28 cellular contexts compared by ENCODE assay signal in the genomic region with DNA sequence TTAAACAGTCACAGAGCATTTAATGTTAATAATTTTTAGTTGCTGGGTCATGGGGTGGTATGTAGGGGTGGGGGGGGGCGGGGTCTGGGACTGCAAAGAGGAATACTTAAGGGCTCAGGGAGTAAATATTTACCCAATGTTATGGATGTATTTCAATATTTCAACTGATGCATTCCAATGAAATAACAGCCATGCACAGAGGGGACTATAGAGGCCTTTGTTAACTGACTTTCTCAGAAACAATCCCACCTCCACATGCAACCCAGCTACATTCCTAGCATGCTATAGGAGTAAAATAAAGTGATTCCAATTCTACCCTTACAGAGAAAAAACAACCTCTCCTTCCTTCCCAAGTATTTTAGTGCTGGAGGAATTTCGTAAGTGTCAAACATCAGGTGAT. TPM values are rescaled to one million over a fixed set of nuclear protein-coding genes. Genes with fewer than 3 reads are reported as not detected.
DNase-seq lines count a peak whose midpoint lies in the region; ATAC-seq and TF ChIP-seq lines count a peak whose summit lies in the region.
"Had no signal": no experiment of that assay in that cellular context is flagged by ENCODE, and none has a peak within 500 bp of the region (broad histone marks: within the 10 kb centered on the region; RNA-seq: fewer than 3 reads in every experiment).

No MANE protein-coding gene starts in this region.

- no CpG with 5 or more reads among the region's 2 CpGs for WGBS in mesenchymal stem cell

- no peak overlapping the region for H2BK15ac ChIP-seq in mesenchymal stem cell (ENCODE audit: low read depth, poor library complexity, severe bottlenecking)

- H3K4me3 ChIP-seq in GM23338 (no peak overlapping the region), mesenchymal stem cell (ENCODE audit: insufficient read depth in 1 of 2, low read depth in 1 of 2, low read length in 2 of 2) (no peak overlapping the region)
- H3K4me3 ChIP-seq: A549, GM12878 had no signal

- H3K23ac ChIP-seq in mesenchymal stem cell (ENCODE audit: low read length in 2 of 2) = no peak overlapping the region

- no peaks in the 10 kb centered on the region; the same call in 1 of the 2 replicates for H3K9me2 ChIP-seq in GM23338 (ENCODE audit: insufficient read depth)

- no peak overlapping the region for H3K9ac ChIP-seq in mesenchymal stem cell (ENCODE audit: low read length)

- H3K27ac ChIP-seq in GM23338 (ENCODE audit: low read depth) = no peak overlapping the region
- H3K27ac ChIP-seq in mesenchymal stem cell (ENCODE audit: low read length, poor library complexity, severe bottlenecking) = peak overlapping the region; percentile 35
- H3K27ac ChIP-seq: A549, RWPE1 had no signal

- no peak overlapping the region for H3K4ac ChIP-seq in mesenchymal stem cell (ENCODE audit: low read depth in 1 of 2, low read length in 2 of 2)

- H3K4me3 Mint-ChIP-seq in GM23338 = no peak overlapping the region
- no peak overlapping the region for H3K4me3 Mint-ChIP-seq in WTC11
- no peak overlapping the region for H3K4me3 Mint-ChIP-seq in progenitor cell of endocrine pancreas (ENCODE audit: low read depth)
- H3K4me3 Mint-ChIP-seq: CD4-positive, alpha-beta memory T cell had no signal

- H3F3A ChIP-seq in GM23338 (replicated peaks; ENCODE audit: low read depth) = no peaks in the 10 kb centered on the region

- no peak for TF ChIP-seq CTCF in GM23338 (conservative IDR thresholded peaks at IDR 0.05; ENCODE audit: low read depth in 2 of 2)
- TF ChIP-seq CTCF in WTC11 (IDR thresholded peaks at IDR 0.05) = no peak
- TF ChIP-seq CTCF in progenitor cell of endocrine pancreas (IDR thresholded peaks at IDR 0.05; ENCODE audit: unreplicated experiment) = no peak

- no peaks in the 10 kb centered on the region for H4K20me1 ChIP-seq in GM23338 (replicated peaks; ENCODE audit: insufficient read depth)

- no peaks in the 10 kb centered on the region for H3K9me3 ChIP-seq in mesenchymal stem cell (ENCODE audit: control insufficient read depth, low read length)
- H3K9me3 ChIP-seq: A549, Caco-2 had no signal

- no peak overlapping the region for H3K14ac ChIP-seq in mesenchymal stem cell (ENCODE audit: low read length in 2 of 2)

- H3K27me3 ChIP-seq in GM23338 (ENCODE audit: insufficient read depth) (no peaks in the 10 kb centered on the region), mesenchymal stem cell (ENCODE audit: control insufficient read depth in 1 of 2, insufficient read depth in 1 of 2, low read length in 2 of 2) (no peaks in the 10 kb centered on the region)

- H3K79me1 ChIP-seq in mesenchymal stem cell (replicated peaks; ENCODE audit: low read length, poor library complexity, severe bottlenecking) = peaks cover 6% of the 10 kb centered on the region

- H3K79me2 ChIP-seq in GM23338 (replicated peaks; ENCODE audit: insufficient read depth) = no peaks in the 10 kb centered on the region

- no peak overlapping the region for H4K8ac ChIP-seq in mesenchymal stem cell (ENCODE audit: low read length)

- H2AFZ ChIP-seq in GM23338 = no peak overlapping the region
- H2AFZ ChIP-seq in mesenchymal stem cell (ENCODE audit: low read depth, low read length) = no peak overlapping the region

- CTCF ChIA-PET in WTC11 (lab: Charles Lee) = no interaction called here

- H2AK5ac ChIP-seq in mesenchymal stem cell (ENCODE audit: low read length, severe bottlenecking) = no peak overlapping the region

- H3K36me3 ChIP-seq in GM23338 (ENCODE audit: insufficient read depth) = no peaks in the 10 kb centered on the region
- peaks cover 10 to 82% of the 10 kb centered on the region in 2 experiments for H3K36me3 ChIP-seq in mesenchymal stem cell (ENCODE audit: control insufficient read depth in 1 of 2, insufficient read depth in 2 of 2, low read depth in 1 of 2, low read length in 2 of 2)

- H2BK5ac ChIP-seq in mesenchymal stem cell (ENCODE audit: low read depth, low read length, poor library complexity, severe bottlenecking) = no peak overlapping the region

- DNase-seq in GM23338 (ENCODE audit: low spot score) = peak; percentile 29
- no peak for DNase-seq in WTC11 (ENCODE audit: low spot score)
- no peak for DNase-seq in mesenchymal stem cell
- no peak for DNase-seq in progenitor cell of endocrine pancreas (ENCODE audit: low spot score, unreplicated experiment)
- no peak for DNase-seq in germinal center (ENCODE audit: low spot score)
- DNase-seq in NCI-H2107 treated with DMSO at 0.1 percent for 48 hours (lab: John Stamatoyannopoulos, UW; ENCODE audit: unreplicated experiment) = no peak
- DNase-seq: C1 segment of cervical spinal cord; Caco-2; CD4-positive, alpha-beta memory T cell; DMS 273 treated with DMSO at 0.1 percent for 48 hours; DMS79; EL; GDM1; GOT3; HCEC 1CT; KBM-7; MV-4-11; NCI-H1105 treated with DMSO at 0.1 percent for 48 hours; NCI-H1694; NCI-H2029 treated with DMSO at 0.1 percent for 48 hours; NCI-H226; NCI-H510A; NCI-H69; SHP77 had no signal

- POLR2A ChIA-PET in WTC11 (lab: Charles Lee) = no interaction called here

- no peak overlapping the region for H3K4me2 ChIP-seq in GM23338
- H3K4me2 ChIP-seq in mesenchymal stem cell (ENCODE audit: low read length, poor library complexity, severe bottlenecking) = peak overlapping the region; percentile 16
- H3K4me2 ChIP-seq: A549 had no signal

- H2BK12ac ChIP-seq in mesenchymal stem cell (ENCODE audit: low read length in 2 of 2) = no peak overlapping the region

- ATAC-seq in GM23338 (no peak), WTC11 (peak; percentile 36; the same call in 1 of the 2 replicates), HG02852 (IDR thresholded peaks at IDR 0.05; ENCODE audit: unreplicated experiment) (no peak)
- ATAC-seq: A549, GM12878 had no signal

- H3K4me1 Mint-ChIP-seq in GM23338 = no peaks in the 10 kb centered on the region
- H3K4me1 Mint-ChIP-seq in WTC11 = no peaks in the 10 kb centered on the region
- H3K4me1 Mint-ChIP-seq in progenitor cell of endocrine pancreas (ENCODE audit: low read depth) = no peaks in the 10 kb centered on the region
- H3K4me1 Mint-ChIP-seq: CD4-positive, alpha-beta memory T cell had no signal

- H3K9me3 Mint-ChIP-seq in GM23338 = no peaks in the 10 kb centered on the region
- no peaks in the 10 kb centered on the region for H3K9me3 Mint-ChIP-seq in WTC11
- H3K9me3 Mint-ChIP-seq in progenitor cell of endocrine pancreas (ENCODE audit: low read depth) = no peaks in the 10 kb centered on the region

- peaks cover 9% of the 10 kb centered on the region for H3K36me3 Mint-ChIP-seq in GM23338 (ENCODE audit: low read depth)
- H3K36me3 Mint-ChIP-seq in WTC11 = peaks cover 14% of the 10 kb centered on the region
- peaks cover 13% of the 10 kb centered on the region for H3K36me3 Mint-ChIP-seq in progenitor cell of endocrine pancreas (ENCODE audit: insufficient read depth)

- H2BK120ac ChIP-seq in mesenchymal stem cell (ENCODE audit: low read depth, low read length) = no peak overlapping the region

- H3K27me3 Mint-ChIP-seq in GM23338 (ENCODE audit: insufficient read depth, low read depth, poor library complexity) = no peaks in the 10 kb centered on the region
- H3K27me3 Mint-ChIP-seq in WTC11 (ENCODE audit: low read depth) = no peaks in the 10 kb centered on the region
- H3K27me3 Mint-ChIP-seq in progenitor cell of endocrine pancreas = no peaks in the 10 kb centered on the region
- H3K27me3 Mint-ChIP-seq: CD4-positive, alpha-beta memory T cell had no signal

- H3K18ac ChIP-seq in mesenchymal stem cell (ENCODE audit: low read depth in 1 of 2, low read length in 2 of 2) = no peak overlapping the region

- H3K4me1 ChIP-seq in GM23338 (ENCODE audit: insufficient read depth) (no peaks in the 10 kb centered on the region), mesenchymal stem cell (ENCODE audit: control insufficient read depth, insufficient read depth, low read depth, low read length) (no peaks in the 10 kb centered on the region)
- H3K4me1 ChIP-seq: A549 had no signal

- no peak overlapping the region for H4K91ac ChIP-seq in mesenchymal stem cell (ENCODE audit: low read length)

- H3K27ac Mint-ChIP-seq in GM23338 (no peak overlapping the region), WTC11 (no peak overlapping the region), progenitor cell of endocrine pancreas (peak overlapping the region; percentile 62)
- H3K27ac Mint-ChIP-seq: CD4-positive, alpha-beta memory T cell had no signal

TF ChIP-seq in GM23338, 12 proteins besides CTCF, POLR2A, EP300 and RAD21:
- TF ChIP-seq ZNF114 (CRISPR knock-in tag; IDR thresholded peaks at IDR 0.05) (no peak), POLR2AphosphoS5 (IDR thresholded peaks at IDR 0.05; ENCODE audit: low read depth) (no peak), NANOG (IDR thresholded peaks at IDR 0.05; ENCODE audit: borderline replicate concordance) (no peak), ZNF331 (CRISPR knock-in tag; IDR thresholded peaks at IDR 0.05; ENCODE audit: low read depth) (no peak)

TF ChIP-seq in WTC11, 78 proteins besides CTCF, POLR2A, EP300 and RAD21:
- TF ChIP-seq EMX1 (CRISPR knock-in tag; IDR thresholded peaks at IDR 0.05) (no peak), TEAD1 (CRISPR knock-in tag; IDR thresholded peaks at IDR 0.05) (no peak)

RNA-seq across cellular contexts. Expression of gene BBS10, which starts 7.9 kb away (rescaled TPM):
- 12.8 and 13.4 TPM in 2 replicates for total RNA-seq in GM23338 (2014; rRNA removed; shearing (Covaris generic))
- 4.2 and 5.2 TPM in 2 replicates for polyA plus RNA-seq in GM23338 (2016; fragmentation: Nextera tagmentation; extraction: Ambion mirVana)
- 8.2 to 9.2 TPM (median 8.9 TPM) in 3 replicates for total RNA-seq in WTC11 (2021)
- 5.0 TPM for polyA plus RNA-seq in mesenchymal stem cell (2013, experiment 1 of 2)
- 5.1 TPM for polyA plus RNA-seq in mesenchymal stem cell (2013, experiment 2 of 2)
- total RNA-seq in progenitor cell of endocrine pancreas = 12.7 and 12.9 TPM in 2 replicates
